20 cellular contexts compared by ENCODE assay signal in genomic region chr2:236664131-236664530, GRCh38.
DNase-seq lines count a peak whose midpoint lies in the region; ATAC-seq and TF ChIP-seq lines count a peak whose summit lies in the region.
"Had no signal": no experiment of that assay in that cellular context is flagged by ENCODE, and none has a peak within 500 bp of the region (broad histone marks: within the 10 kb centered on the region; RNA-seq: fewer than 3 reads in every experiment).

No MANE protein-coding gene starts in this region.

- H3K9me3 ChIP-seq in muscle layer of duodenum (ENCODE audit: control insufficient read depth in 1 of 2, low read length in 2 of 2) (peaks cover 0 to 6% of the 10 kb centered on the region in 2 donors), thyroid gland (no peaks in the 10 kb centered on the region), Caco-2 (no peaks in the 10 kb centered on the region), body of pancreas (no peaks in the 10 kb centered on the region)
- H3K9me3 ChIP-seq: HAP-1 had no signal

- intact Hi-C loops in thyroid gland (cut with DNase I) = loop anchor here (10.0 kb wide), 1 partner anchor 89 kb away; no protein-coding TSS in a partner anchor
- intact Hi-C loops in Caco-2 (cut with micrococcal nuclease; ENCODE audit: unreplicated experiment) = no loop called here
- intact Hi-C loops in activated naive CD4-positive, alpha-beta T cell treated with anti-CD3 and anti-CD28 coated beads for 36 hours (cut with micrococcal nuclease) = no loop called here
- intact Hi-C loops in body of pancreas (cut with DNase I) = no loop called here

- H3K27ac Mint-ChIP-seq in HFFc6 (no peak overlapping the region), chondrocyte (ENCODE audit: unreplicated experiment) (peak overlapping the region; percentile 74), Caco-2 (ENCODE audit: unreplicated experiment) (no peak overlapping the region)
- no peak overlapping the region for H3K27ac Mint-ChIP-seq in activated naive CD4-positive, alpha-beta T cell treated with anti-CD3 and anti-CD28 coated beads for 36 hours
- H3K27ac Mint-ChIP-seq: activated CD4-positive, alpha-beta T cell treated with anti-CD3 and anti-CD28 coated beads, Interleukin-2, amount 10 ng/mL, durations not matched to agents 24 days and 14 days; CD4-positive, CD25-positive, alpha-beta regulatory T cell; IgD-negative memory B cell had no signal

- 54 to 72% methylated on average over 6 of the region's 6 CpGs for WGBS in thyroid gland, 2 donors
- WGBS in body of pancreas, 2 donors = 87 to 94% methylated on average over 6 of the region's 6 CpGs

- H3K4me3 Mint-ChIP-seq in HFFc6 (peak overlapping the region; percentile 52; the same call in 1 of the 2 replicates), chondrocyte (ENCODE audit: unreplicated experiment) (no peak overlapping the region), Caco-2 (ENCODE audit: unreplicated experiment) (no peak overlapping the region)
- H3K4me3 Mint-ChIP-seq in activated naive CD4-positive, alpha-beta T cell treated with anti-CD3 and anti-CD28 coated beads for 36 hours = no peak overlapping the region
- H3K4me3 Mint-ChIP-seq: activated CD4-positive, alpha-beta T cell treated with anti-CD3 and anti-CD28 coated beads, Interleukin-2, amount 10 ng/mL, durations not matched to agents 24 days and 14 days; CD4-positive, CD25-positive, alpha-beta regulatory T cell; IgD-negative memory B cell had no signal

- CTCF ChIA-PET in Caco-2 (lab: Charles Lee) = no interaction called here
- CTCF ChIA-PET in activated naive CD4-positive, alpha-beta T cell treated with anti-CD3 and anti-CD28 coated beads for 36 hours (lab: Charles Lee) = no interaction called here

- H3K4me1 ChIP-seq in muscle layer of duodenum (ENCODE audit: control insufficient read depth in 1 of 2, insufficient read depth in 2 of 2, low read length in 2 of 2) (peaks cover 0 to 21% of the 10 kb centered on the region in 2 donors), thyroid gland (peaks cover 65 to 69% of the 10 kb centered on the region in 2 donors), Caco-2 (no peaks in the 10 kb centered on the region), body of pancreas (no peaks in the 10 kb centered on the region)
- H3K4me1 ChIP-seq: HAP-1 had no signal

- no peaks in the 10 kb centered on the region for H3K27me3 ChIP-seq in muscle layer of duodenum (ENCODE audit: low read depth, low read length)
- H3K27me3 ChIP-seq in thyroid gland = no peaks in the 10 kb centered on the region
- H3K27me3 ChIP-seq in Caco-2 (replicated peaks; ENCODE audit: control insufficient read depth, insufficient read depth, low read length) = no peaks in the 10 kb centered on the region
- H3K27me3 ChIP-seq in body of pancreas = no peaks in the 10 kb centered on the region

- H3K9me3 Mint-ChIP-seq in HFFc6 = peaks cover 26% of the 10 kb centered on the region
- H3K9me3 Mint-ChIP-seq in chondrocyte (ENCODE audit: low read depth) = peaks cover 11% of the 10 kb centered on the region
- peaks cover 10% of the 10 kb centered on the region for H3K9me3 Mint-ChIP-seq in Caco-2 (ENCODE audit: unreplicated experiment)
- H3K9me3 Mint-ChIP-seq in activated naive CD4-positive, alpha-beta T cell treated with anti-CD3 and anti-CD28 coated beads for 36 hours = peaks cover 5% of the 10 kb centered on the region
- H3K9me3 Mint-ChIP-seq: activated CD4-positive, alpha-beta T cell treated with anti-CD3 and anti-CD28 coated beads, Interleukin-2, amount 10 ng/mL, durations not matched to agents 24 days and 14 days had no signal

- POLR2A ChIA-PET in Caco-2 (lab: Charles Lee) = no interaction called here

- peaks cover 10% of the 10 kb centered on the region for H3K27me3 Mint-ChIP-seq in HFFc6 (ENCODE audit: insufficient read depth)
- H3K27me3 Mint-ChIP-seq in chondrocyte (ENCODE audit: low read depth) = no peaks in the 10 kb centered on the region
- no peaks in the 10 kb centered on the region for H3K27me3 Mint-ChIP-seq in Caco-2 (ENCODE audit: insufficient read depth, unreplicated experiment)
- H3K27me3 Mint-ChIP-seq in activated naive CD4-positive, alpha-beta T cell treated with anti-CD3 and anti-CD28 coated beads for 36 hours (ENCODE audit: low read depth) = peaks cover 7% of the 10 kb centered on the region

- no peaks in the 10 kb centered on the region for H3K36me3 ChIP-seq in muscle layer of duodenum (ENCODE audit: control insufficient read depth in 1 of 2, insufficient read depth in 2 of 2, low read length in 2 of 2)
- no peaks in the 10 kb centered on the region for H3K36me3 ChIP-seq in thyroid gland
- no peaks in the 10 kb centered on the region for H3K36me3 ChIP-seq in Caco-2 (ENCODE audit: control insufficient read depth, insufficient read depth, low read length)
- no peaks in the 10 kb centered on the region for H3K36me3 ChIP-seq in body of pancreas (replicated peaks in 1 of 2; ENCODE audit: insufficient read depth in 1 of 2, low read depth in 2 of 2)
- H3K36me3 ChIP-seq: HAP-1 had no signal

- H3K36me3 Mint-ChIP-seq in HFFc6 (ENCODE audit: low read depth) (peaks cover 7% of the 10 kb centered on the region), chondrocyte (ENCODE audit: low read depth) (peaks cover 5% of the 10 kb centered on the region), Caco-2 (ENCODE audit: insufficient read depth, unreplicated experiment) (no peaks in the 10 kb centered on the region)
- H3K36me3 Mint-ChIP-seq in activated naive CD4-positive, alpha-beta T cell treated with anti-CD3 and anti-CD28 coated beads for 36 hours (ENCODE audit: low read depth) = no peaks in the 10 kb centered on the region
- H3K36me3 Mint-ChIP-seq: CD4-positive, CD25-positive, alpha-beta regulatory T cell; IgD-negative memory B cell had no signal

- no peak overlapping the region for H3K4me3 ChIP-seq in muscle layer of duodenum (ENCODE audit: low read depth in 1 of 2, low read length in 2 of 2)
- H3K4me3 ChIP-seq in thyroid gland (replicated peaks in 1 of 3) = no peak overlapping the region
- no peak overlapping the region for H3K4me3 ChIP-seq in Caco-2 (ENCODE audit: low read depth, low read length)
- H3K4me3 ChIP-seq in body of pancreas = no peak overlapping the region
- H3K4me3 ChIP-seq: HAP-1, skin epidermis had no signal

- peak overlapping the region; percentile 17 for H3K27ac ChIP-seq in muscle layer of duodenum (ENCODE audit: low read length)
- H3K27ac ChIP-seq in thyroid gland = peak overlapping the region; percentile 71 to 88 (median 87)
- H3K27ac ChIP-seq in body of pancreas = no peak overlapping the region
- H3K27ac ChIP-seq: VCaP had no signal

- no peak for ATAC-seq in body of pancreas

- BruUV-seq in Caco-2 (replicated peaks; lab: Mats Ljungman, UMichigan) = no TSS peak

- TF ChIP-seq CTCF in HFFc6 (IDR thresholded peaks at IDR 0.05) (no peak), chondrocyte (IDR thresholded peaks at IDR 0.05) (no peak), thyroid gland (IDR thresholded peaks at IDR 0.05) (no peak), Caco-2 (IDR thresholded peaks at IDR 0.05; ENCODE audit: insufficient read depth in 1 of 2, low read depth in 1 of 2, low read length in 1 of 2, severe bottlenecking in 1 of 2, unreplicated experiment in 1 of 2) (no peak), body of pancreas (IDR thresholded peaks at IDR 0.05) (no peak)

- TF ChIP-seq POLR2A in thyroid gland (IDR thresholded peaks at IDR 0.05) = no peak
- no peak for TF ChIP-seq POLR2A in body of pancreas (IDR thresholded peaks at IDR 0.05)

- H3K4me1 Mint-ChIP-seq in HFFc6 (ENCODE audit: low read depth) = peaks cover 38% of the 10 kb centered on the region
- H3K4me1 Mint-ChIP-seq in chondrocyte (ENCODE audit: low read depth) = peaks cover 56% of the 10 kb centered on the region
- peaks cover 9% of the 10 kb centered on the region for H3K4me1 Mint-ChIP-seq in Caco-2 (ENCODE audit: low read depth, unreplicated experiment)
- H3K4me1 Mint-ChIP-seq in activated naive CD4-positive, alpha-beta T cell treated with anti-CD3 and anti-CD28 coated beads for 36 hours (ENCODE audit: low read depth) = no peaks in the 10 kb centered on the region
- H3K4me1 Mint-ChIP-seq: activated CD4-positive, alpha-beta T cell treated with anti-CD3 and anti-CD28 coated beads, Interleukin-2, amount 10 ng/mL, durations not matched to agents 24 days and 14 days; CD4-positive, CD25-positive, alpha-beta regulatory T cell; IgD-negative memory B cell had no signal

- no peak for DNase-seq in HFFc6
- DNase-seq in chondrocyte (ENCODE audit: low spot score) = no peak
- no peak for DNase-seq in thyroid gland
- DNase-seq in Caco-2 = no peak
- DNase-seq in activated naive CD4-positive, alpha-beta T cell treated with anti-CD3 and anti-CD28 coated beads for 36 hours = no peak
- DNase-seq in NCI-H187 (lab: John Stamatoyannopoulos, UW) = no peak
- DNase-seq in body of pancreas = no peak
- DNase-seq: activated CD4-positive, alpha-beta T cell treated with anti-CD3 and anti-CD28 coated beads, Interleukin-2, amount 10 ng/mL, durations not matched to agents 24 days and 14 days; activated naive CD4-positive, alpha-beta T cell treated with anti-CD3 and anti-CD28 coated beads, Interleukin-2, amount 50 U/mL, for 16 hours; CD4-positive, CD25-positive, alpha-beta regulatory T cell; central memory CD4-positive, alpha-beta T cell; NCI-H1105; NCI-H2029 treated with DMSO at 0.1 percent for 48 hours; NCI-H2227 treated with DMSO at 0.1 percent for 48 hours; stimulated activated CD4-positive, alpha-beta T cell treated with anti-CD3 and anti-CD28 coated beads, Interleukin-2, amount 100 ng/mL, for 24 hours had no signal

Comparison
In these comparisons a context has a peak if more than half of its experiments do, and no peak if none do; other contexts are left out.
1. H3K27ac ChIP-seq: peak in muscle layer of duodenum (single experiment) and thyroid gland (3 of 3); none in body of pancreas (0 of 4).